Comparison of ENCODE assay signal across 31 cellular contexts in the genomic region with DNA sequence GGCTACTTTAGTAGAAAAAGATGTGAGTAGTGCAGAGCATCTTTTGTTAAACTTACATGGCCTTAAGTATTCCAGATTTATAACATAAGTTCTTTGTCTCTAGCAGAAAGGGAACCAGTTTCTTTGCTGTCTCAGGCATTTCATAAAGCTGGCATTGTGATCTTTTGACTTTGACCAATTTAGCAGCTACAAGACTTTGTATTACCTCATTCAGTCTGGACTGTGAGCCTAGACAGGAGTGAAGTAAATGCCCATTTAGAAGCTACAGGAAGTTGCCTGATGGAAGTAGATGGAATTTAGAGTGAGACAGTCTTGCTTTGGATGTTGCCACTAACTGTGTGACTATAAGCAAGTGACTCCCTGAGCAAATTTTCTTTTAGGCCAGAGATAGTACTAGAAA. TPM values are rescaled to one million over a fixed set of nuclear protein-coding genes. Genes with fewer than 3 reads are reported as not detected.
"Had no signal": no experiment of that assay in that cellular context is flagged by ENCODE, and none has a peak within 500 bp of the region (broad histone marks: within the 10 kb centered on the region; RNA-seq: fewer than 3 reads in every experiment).

No MANE protein-coding gene starts in this region.

- ATAC-seq: activated CD8-positive, alpha-beta memory T cell treated with anti-CD3 and anti-CD28 coated beads, Interleukin-2, amount 10 ng/mL, durations not matched to agents 7 days and 5 days; activated CD8-positive, alpha-beta T cell treated with anti-CD3 and anti-CD28 coated beads, Interleukin-2, amount 10 ng/mL, durations not matched to agents 7 days and 5 days; activated naive CD8-positive, alpha-beta T cell treated with anti-CD3 and anti-CD28 coated beads, Interleukin-2, amount 50 U/mL, for 24 hours had no signal

- H3K4me1 ChIP-seq: ascending aorta, breast epithelium had no signal

- H3K36me3 ChIP-seq: ascending aorta, brain microvascular endothelial cell, breast epithelium had no signal

- H3K27ac ChIP-seq: ascending aorta, brain microvascular endothelial cell, breast epithelium, VCaP had no signal

- DNase-seq: activated B cell treated with CpG ODN at 0.5 μM for 24 hours; activated CD4-positive, alpha-beta memory T cell treated with anti-CD3 and anti-CD28 coated beads for 36 hours; activated CD4-positive, alpha-beta T cell treated with anti-CD3 and anti-CD28 coated beads for 4 hours; activated CD4-positive, alpha-beta T cell treated with anti-CD3 and anti-CD28 coated beads, Interleukin-2, amount 10 ng/mL, durations not matched to agents 24 days and 14 days; activated CD4-positive, alpha-beta T cell treated with anti-CD3 and anti-CD28 coated beads, Interleukin-2, amount 50 U/mL, for 1 hour; activated CD4-positive, alpha-beta T cell treated with anti-CD3 and anti-CD28 coated beads, Interleukin-2, amount 50 U/mL, for 4 hours; activated CD4-positive, CD25-positive, alpha-beta regulatory T cell treated with anti-CD3 and anti-CD28 coated beads, Interleukin-2, amount 50 U/mL, for 72 hours; activated CD8-positive, alpha-beta memory T cell treated with anti-CD3 and anti-CD28 coated beads for 24 hours; activated CD8-positive, alpha-beta memory T cell treated with anti-CD3 and anti-CD28 coated beads, Interleukin-2, amount 10 ng/mL, durations not matched to agents 7 days and 5 days; activated CD8-positive, alpha-beta memory T cell treated with anti-CD3 and anti-CD28 coated beads, Interleukin-2, amount 50 U/mL, for 48 hours; activated CD8-positive, alpha-beta T cell treated with anti-CD3 and anti-CD28 coated beads, Interleukin-2, amount 10 ng/mL, durations not matched to agents 7 days and 5 days; activated effector memory CD4-positive, alpha-beta T cell treated with Interleukin-2 at 50 U/mL for 16 hours; activated gamma-delta T cell; activated naive CD4-positive, alpha-beta T cell treated with anti-CD3 and anti-CD28 coated beads, Interleukin-2, amount 10 ng/mL, durations not matched to agents 7 days and 5 days; activated naive CD4-positive, alpha-beta T cell treated with Interleukin-2 at 50 U/mL for 16 hours; activated naive CD8-positive, alpha-beta T cell treated with anti-CD3 and anti-CD28 coated beads, Interleukin-2, amount 10 ng/mL, durations not matched to agents 7 days and 5 days; activated naive CD8-positive, alpha-beta T cell treated with anti-CD3 and anti-CD28 coated beads, Interleukin-2, amount 50 U/mL, for 24 hours; activated T-cell treated with anti-CD3 and anti-CD28 coated beads, Interleukin-2, amount 50 U/mL, for 24 hours; activated T-cell treated with anti-CD3 and anti-CD28 coated beads, Interleukin-2, amount 50 U/mL, for 48 hours; amygdala; anterior cingulate cortex; brain microvascular endothelial cell; central memory CD4-positive, alpha-beta T cell; T-helper 1 cell; T-helper 2 cell; T-helper 9 cell had no signal

- H3K27me3 ChIP-seq: ascending aorta, brain microvascular endothelial cell, breast epithelium had no signal

- H3K4me3 ChIP-seq: ascending aorta, breast epithelium had no signal

- H3K9me3 ChIP-seq: ascending aorta, breast epithelium had no signal

RNA-seq across cellular contexts. Expression of a gene that starts 25.7 kb away (rescaled TPM):
- total RNA-seq: activated B cell treated with CpG ODN at 0.5 μM for 24 hours; activated CD4-positive, alpha-beta memory T cell treated with anti-CD3 and anti-CD28 coated beads for 36 hours; activated CD4-positive, alpha-beta T cell treated with anti-CD3 and anti-CD28 coated beads, Interleukin-2, amount 10 ng/mL, durations not matched to agents 24 days and 14 days; activated CD8-positive, alpha-beta memory T cell treated with anti-CD3 and anti-CD28 coated beads, Interleukin-2, amount 10 ng/mL, durations not matched to agents 7 days and 5 days; activated CD8-positive, alpha-beta T cell treated with anti-CD3 and anti-CD28 coated beads, Interleukin-2, amount 10 ng/mL, durations not matched to agents 7 days and 5 days; activated naive CD8-positive, alpha-beta T cell treated with anti-CD3 and anti-CD28 coated beads, Interleukin-2, amount 10 ng/mL, durations not matched to agents 7 days and 5 days; activated T-helper 2 cell treated with anti-CD3 and anti-CD28 coated beads, Interferon-gamma antibody, Interleukin-2, Interleukin-4, amounts not matched to agents 10 μg/mL and 5 μg/mL and 100 μg/mL, durations not matched to agents 14 hours and 24 hours and 36 hours; ascending aorta; chondrocyte had no signal
